ENCODE assay signal across 1 cellular context in the genomic region with DNA sequence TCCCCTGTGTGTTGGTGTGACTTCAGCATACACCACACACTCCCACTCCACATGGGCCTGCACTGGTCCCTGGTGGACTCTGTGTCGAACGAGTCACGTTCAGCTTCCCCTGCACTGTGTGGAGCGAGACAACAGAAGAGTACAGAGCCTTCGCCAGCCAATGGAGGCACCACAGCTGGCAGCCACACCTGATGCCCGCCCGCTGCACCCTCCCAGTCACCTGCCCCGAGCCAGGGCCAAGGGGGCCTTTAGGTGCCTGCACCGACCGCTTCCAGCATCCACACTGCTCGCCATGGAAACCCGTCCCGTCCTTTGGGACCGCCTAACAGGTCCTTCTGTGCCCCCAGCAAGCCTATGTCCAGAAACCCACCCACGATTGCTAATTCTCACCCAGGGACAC.
TF ChIP-seq lines count a peak whose summit lies in the region.

No MANE protein-coding gene starts in this region.

TF ChIP-seq in WTC11, 78 proteins besides CTCF, POLR2A, EP300 and RAD21 (continued from another document):
- TF ChIP-seq, protein P1, sequence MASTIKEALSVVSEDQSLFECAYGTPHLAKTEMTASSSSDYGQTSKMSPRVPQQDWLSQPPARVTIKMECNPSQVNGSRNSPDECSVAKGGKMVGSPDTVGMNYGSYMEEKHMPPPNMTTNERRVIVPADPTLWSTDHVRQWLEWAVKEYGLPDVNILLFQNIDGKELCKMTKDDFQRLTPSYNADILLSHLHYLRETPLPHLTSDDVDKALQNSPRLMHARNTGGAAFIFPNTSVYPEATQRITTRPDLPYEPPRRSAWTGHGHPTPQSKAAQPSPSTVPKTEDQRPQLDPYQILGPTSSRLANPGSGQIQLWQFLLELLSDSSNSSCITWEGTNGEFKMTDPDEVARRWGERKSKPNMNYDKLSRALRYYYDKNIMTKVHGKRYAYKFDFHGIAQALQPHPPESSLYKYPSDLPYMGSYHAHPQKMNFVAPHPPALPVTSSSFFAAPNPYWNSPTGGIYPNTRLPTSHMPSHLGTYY (CRISPR knock-in tag; IDR thresholded peaks at IDR 0.05), result no peak
- TF ChIP-seq, protein P2, sequence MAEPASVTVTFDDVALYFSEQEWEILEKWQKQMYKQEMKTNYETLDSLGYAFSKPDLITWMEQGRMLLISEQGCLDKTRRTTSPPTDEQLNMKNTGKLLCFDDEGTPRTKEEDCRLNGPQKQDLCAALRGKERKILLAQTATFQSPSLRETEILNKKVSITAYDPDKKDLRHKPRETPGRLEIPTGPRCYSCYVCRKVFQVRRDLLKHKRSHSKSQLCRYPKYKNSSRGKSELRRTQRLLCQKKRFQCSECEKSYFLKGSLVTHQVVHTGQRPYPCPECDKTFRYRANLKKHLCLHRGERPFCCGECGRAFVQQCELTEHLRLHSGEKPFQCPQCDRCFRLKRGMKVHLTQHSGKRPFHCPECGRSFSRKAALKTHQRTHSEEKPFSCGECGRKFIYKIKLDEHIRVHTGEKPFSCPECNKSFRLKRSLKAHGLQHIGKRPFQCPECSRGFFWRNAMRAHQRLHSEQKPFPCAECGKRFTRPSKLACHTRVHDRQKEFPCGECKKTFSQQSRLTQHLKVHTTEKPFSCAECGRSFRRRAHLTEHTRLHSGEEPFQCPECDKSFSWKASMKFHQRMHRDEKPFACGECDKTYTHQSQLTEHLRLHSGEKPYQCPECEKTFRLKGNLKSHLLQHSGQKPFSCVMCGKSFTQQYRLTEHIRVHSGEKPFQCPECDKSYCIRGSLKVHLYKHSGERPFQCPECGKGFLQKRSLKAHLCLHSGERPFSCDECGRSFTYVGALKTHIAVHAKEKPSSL (CRISPR knock-in tag; conservative IDR thresholded peaks at IDR 0.05), result no peak
- TF ChIP-seq CBFB (CRISPR knock-in tag; IDR thresholded peaks at IDR 0.05; ENCODE audit: low read depth), result no peak
- TF ChIP-seq RELA (CRISPR knock-in tag; IDR thresholded peaks at IDR 0.05; ENCODE audit: borderline replicate concordance), result no peak
- TF ChIP-seq, protein P3, sequence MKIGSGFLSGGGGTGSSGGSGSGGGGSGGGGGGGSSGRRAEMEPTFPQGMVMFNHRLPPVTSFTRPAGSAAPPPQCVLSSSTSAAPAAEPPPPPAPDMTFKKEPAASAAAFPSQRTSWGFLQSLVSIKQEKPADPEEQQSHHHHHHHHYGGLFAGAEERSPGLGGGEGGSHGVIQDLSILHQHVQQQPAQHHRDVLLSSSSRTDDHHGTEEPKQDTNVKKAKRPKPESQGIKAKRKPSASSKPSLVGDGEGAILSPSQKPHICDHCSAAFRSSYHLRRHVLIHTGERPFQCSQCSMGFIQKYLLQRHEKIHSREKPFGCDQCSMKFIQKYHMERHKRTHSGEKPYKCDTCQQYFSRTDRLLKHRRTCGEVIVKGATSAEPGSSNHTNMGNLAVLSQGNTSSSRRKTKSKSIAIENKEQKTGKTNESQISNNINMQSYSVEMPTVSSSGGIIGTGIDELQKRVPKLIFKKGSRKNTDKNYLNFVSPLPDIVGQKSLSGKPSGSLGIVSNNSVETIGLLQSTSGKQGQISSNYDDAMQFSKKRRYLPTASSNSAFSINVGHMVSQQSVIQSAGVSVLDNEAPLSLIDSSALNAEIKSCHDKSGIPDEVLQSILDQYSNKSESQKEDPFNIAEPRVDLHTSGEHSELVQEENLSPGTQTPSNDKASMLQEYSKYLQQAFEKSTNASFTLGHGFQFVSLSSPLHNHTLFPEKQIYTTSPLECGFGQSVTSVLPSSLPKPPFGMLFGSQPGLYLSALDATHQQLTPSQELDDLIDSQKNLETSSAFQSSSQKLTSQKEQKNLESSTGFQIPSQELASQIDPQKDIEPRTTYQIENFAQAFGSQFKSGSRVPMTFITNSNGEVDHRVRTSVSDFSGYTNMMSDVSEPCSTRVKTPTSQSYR (CRISPR knock-in tag; IDR thresholded peaks at IDR 0.05), result no peak
- TF ChIP-seq ARID4B (CRISPR knock-in tag; IDR thresholded peaks at IDR 0.05; ENCODE audit: borderline replicate concordance), result no peak
- TF ChIP-seq AR (CRISPR knock-in tag; IDR thresholded peaks at IDR 0.05), result no peak
- no peak for TF ChIP-seq NFE2L1 (CRISPR knock-in tag; IDR thresholded peaks at IDR 0.05)
- no peak for TF ChIP-seq ZNF138 (CRISPR knock-in tag; conservative IDR thresholded peaks at IDR 0.05)
- no peak for TF ChIP-seq ZNF121 (CRISPR knock-in tag; IDR thresholded peaks at IDR 0.05)
- TF ChIP-seq AFF4 (CRISPR knock-in tag; IDR thresholded peaks at IDR 0.05; ENCODE audit: borderline replicate concordance), result no peak
- TF ChIP-seq IRF1 (CRISPR knock-in tag; IDR thresholded peaks at IDR 0.05), result no peak
- TF ChIP-seq NR2C2 (CRISPR knock-in tag; IDR thresholded peaks at IDR 0.05), result no peak
- TF ChIP-seq GABPB1 (CRISPR knock-in tag; IDR thresholded peaks at IDR 0.05), result no peak
- no peak for TF ChIP-seq OVOL2 (CRISPR knock-in tag; IDR thresholded peaks at IDR 0.05; ENCODE audit: borderline replicate concordance)
- TF ChIP-seq TEAD1 (CRISPR knock-in tag; IDR thresholded peaks at IDR 0.05), result no peak
- TF ChIP-seq, protein P4, sequence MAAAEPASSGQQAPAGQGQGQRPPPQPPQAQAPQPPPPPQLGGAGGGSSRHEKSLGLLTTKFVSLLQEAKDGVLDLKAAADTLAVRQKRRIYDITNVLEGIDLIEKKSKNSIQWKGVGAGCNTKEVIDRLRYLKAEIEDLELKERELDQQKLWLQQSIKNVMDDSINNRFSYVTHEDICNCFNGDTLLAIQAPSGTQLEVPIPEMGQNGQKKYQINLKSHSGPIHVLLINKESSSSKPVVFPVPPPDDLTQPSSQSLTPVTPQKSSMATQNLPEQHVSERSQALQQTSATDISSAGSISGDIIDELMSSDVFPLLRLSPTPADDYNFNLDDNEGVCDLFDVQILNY (CRISPR knock-in tag; IDR thresholded peaks at IDR 0.05), result no peak
